13 cellular contexts compared by ENCODE assay signal in the genomic region with DNA sequence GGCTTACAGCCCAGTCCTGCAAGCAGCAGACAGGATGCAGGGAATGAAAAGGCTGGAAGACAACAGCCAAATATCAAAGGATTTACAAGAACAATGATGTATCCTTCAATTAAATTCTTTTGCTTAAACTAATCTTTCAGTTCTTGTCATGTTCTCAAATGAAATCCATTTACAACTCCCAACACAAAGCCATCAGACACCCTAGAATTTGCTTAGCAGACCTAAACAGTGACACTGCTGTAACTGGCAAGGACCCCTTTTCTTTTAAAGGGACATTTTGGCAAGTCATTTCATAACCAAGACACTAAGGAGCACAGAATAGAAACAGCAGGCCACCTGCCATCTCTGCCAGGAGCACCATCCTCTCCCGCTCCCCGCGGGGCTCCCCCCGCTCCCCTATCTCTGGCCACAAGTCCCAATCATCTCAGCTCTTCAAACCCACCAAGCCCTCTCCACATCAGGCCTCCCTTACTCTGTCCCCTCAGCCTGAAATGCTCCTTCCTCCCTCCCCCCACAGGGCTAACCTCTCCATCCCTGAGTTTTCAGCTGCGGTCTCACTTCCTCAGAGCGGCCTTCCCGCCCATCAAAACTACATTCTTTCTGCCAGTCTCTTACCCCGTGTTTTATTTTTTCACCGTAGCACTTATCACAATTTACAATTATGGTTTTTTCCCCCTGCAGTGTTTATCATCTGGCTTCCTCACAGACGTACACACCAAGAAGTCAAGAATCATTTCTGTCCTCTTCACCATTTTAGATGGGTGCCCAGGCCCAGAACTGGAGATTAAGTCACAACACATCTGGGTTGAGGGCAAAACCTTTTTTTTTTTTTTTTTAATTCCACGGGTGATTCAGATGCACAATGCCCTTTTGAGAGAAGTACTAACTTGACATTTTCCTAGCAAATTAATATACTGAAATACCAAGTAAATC. TPM values are rescaled to one million over a fixed set of nuclear protein-coding genes. Genes with fewer than 3 reads are reported as not detected.
DNase-seq lines count a peak whose midpoint lies in the region; ATAC-seq and TF ChIP-seq lines count a peak whose summit lies in the region.
"Had no signal": no experiment of that assay in that cellular context is flagged by ENCODE, and none has a peak within 500 bp of the region (broad histone marks: within the 10 kb centered on the region; RNA-seq: fewer than 3 reads in every experiment).

No MANE protein-coding gene starts in this region.

- H3K4me3 ChIP-seq in RWPE2 (ENCODE audit: severe bottlenecking), result no peak overlapping the region
- no peak overlapping the region for H3K4me3 ChIP-seq in gastrocnemius medialis
- H3K4me3 ChIP-seq: thoracic aorta had no signal

- peaks cover 12% of the 10 kb centered on the region for H3K4me1 ChIP-seq in RWPE2 (ENCODE audit: insufficient read depth, poor library complexity, severe bottlenecking)
- H3K4me1 ChIP-seq in gastrocnemius medialis, result peaks cover 0 to 5% of the 10 kb centered on the region in 2 donors

- in situ Hi-C loops in GM13976 (cut with MboI; ENCODE audit: low sequenced_read_pairs, unreplicated experiment) (no loop called here), gastrocnemius medialis (cut with MboI; ENCODE audit: low sequenced_read_pairs in 4 of 4) (no loop called here)

- H3K4me3 Mint-ChIP-seq in immature natural killer cell, result peak overlapping the region in 3 of 5 donors; percentile 1 to 36 (median 4)

- peaks cover 53 to 61% of the 10 kb centered on the region in 2 donors for H3K4me1 Mint-ChIP-seq in immature natural killer cell

- TF ChIP-seq POLR2A in gastrocnemius medialis (IDR thresholded peaks at IDR 0.05), result no peak

- ATAC-seq in GM21381 (IDR thresholded peaks at IDR 0.05; ENCODE audit: unreplicated experiment), result peak; percentile 57
- no peak for ATAC-seq in RWPE2 (ENCODE audit: low read depth)
- no peak for ATAC-seq in GM21367 (IDR thresholded peaks at IDR 0.05; ENCODE audit: unreplicated experiment)
- ATAC-seq in gastrocnemius medialis, result no peak

- no peaks in the 10 kb centered on the region for H3K9me3 Mint-ChIP-seq in immature natural killer cell

- TF ChIP-seq CTCF in RWPE2 (IDR thresholded peaks at IDR 0.05; ENCODE audit: poor library complexity, severe bottlenecking) (no peak), GM13976 (IDR thresholded peaks at IDR 0.05; ENCODE audit: borderline replicate concordance, control extremely low read depth, extremely low read depth, insufficient read depth, missing control alignments) (no peak), gastrocnemius medialis (IDR thresholded peaks at IDR 0.05 in 4 of 5, conservative IDR thresholded peaks at IDR 0.05 in 1 of 5) (no peak)

- intact Hi-C loops in gastrocnemius medialis (cut with DNase I; ENCODE audit: low total_unique reads), result no loop called here

- no peaks in the 10 kb centered on the region for H3K27me3 ChIP-seq in RWPE2 (ENCODE audit: insufficient read depth, poor library complexity, severe bottlenecking)
- no peaks in the 10 kb centered on the region for H3K27me3 ChIP-seq in gastrocnemius medialis
- H3K27me3 ChIP-seq: neutrophil had no signal

- H3K36me3 ChIP-seq in RWPE2 (ENCODE audit: low read depth) (0 out of 2 replicates have a peak, but pooled peaks cover 3% of the 10 kb centered on the region), gastrocnemius medialis (no peaks in the 10 kb centered on the region)
- H3K36me3 ChIP-seq: neutrophil, thoracic aorta had no signal

- peak overlapping the region; percentile 5 for H3K27ac ChIP-seq in RWPE2 (ENCODE audit: poor library complexity, severe bottlenecking)
- H3K27ac ChIP-seq in gastrocnemius medialis, result peak overlapping the region in 1 of 4 donors; percentile 79
- H3K27ac ChIP-seq: neutrophil, thoracic aorta had no signal

- H3K9me3 ChIP-seq in RWPE2 (ENCODE audit: severe bottlenecking) (no peaks in the 10 kb centered on the region), gastrocnemius medialis (no peaks in the 10 kb centered on the region)
- H3K9me3 ChIP-seq: neutrophil, thoracic aorta had no signal

- H3K36me3 Mint-ChIP-seq in immature natural killer cell, result peaks cover 0 to 6% (median 0%) of the 10 kb centered on the region in 3 donors

- DNase-seq in CMK (ENCODE audit: low read depth) (peak; percentile 27), RWPE2 (ENCODE audit: low spot score) (no peak), immature natural killer cell (no peak), NCI-H2081 (lab: John Stamatoyannopoulos, UW) (no peak), GM13976 (ENCODE audit: low spot score) (no peak), gastrocnemius medialis (no peak)
- DNase-seq: activated CD4-positive, CD25-positive, alpha-beta regulatory T cell; NCI-H2029; stimulated activated CD4-positive, alpha-beta T cell treated with anti-CD3 and anti-CD28 coated beads, Interleukin-4, amount 100 ng/mL, for 1 hour had no signal

- H3K27me3 Mint-ChIP-seq in immature natural killer cell (ENCODE audit: low read depth in 3 of 3), result peaks cover 0 to 1% (median 0%) of the 10 kb centered on the region in 3 donors

- H3K27ac Mint-ChIP-seq in immature natural killer cell, result peak overlapping the region in 3 of 6 donors; percentile 35 to 46 (median 44)

RNA-seq across cellular contexts. Expression of a gene that starts 45.8 kb away (rescaled TPM):
- polyA plus RNA-seq in immature natural killer cell, result 10 to 100 TPM; 21.9 to 37.8 (median 27.2) TPM
- 10 to 100 TPM in 1 of 4 donors, under 1 TPM in 3; 0.55 to 18.7 (median 0.79) TPM for total RNA-seq in gastrocnemius medialis
